Comparison of ENCODE assay signal across 8 cellular contexts in genomic region chr1:180863158-180863775, GRCh38. TPM values are rescaled to one million over a fixed set of nuclear protein-coding genes. Genes with fewer than 3 reads are reported as not detected.
DNase-seq lines count a peak whose midpoint lies in the region; ATAC-seq and TF ChIP-seq lines count a peak whose summit lies in the region.

No MANE protein-coding gene starts in this region.

- H3K79me2 ChIP-seq in Karpas-422 (ENCODE audit: low read length): no peaks in the 10 kb centered on the region

- peaks cover 15% of the 10 kb centered on the region for H3K36me3 Mint-ChIP-seq in nephron (ENCODE audit: low read depth)

- no peak overlapping the region for H3K4me2 ChIP-seq in Karpas-422 (ENCODE audit: low read depth, low read length, poor library complexity, severe bottlenecking)

- H3K36me3 ChIP-seq in Karpas-422 (ENCODE audit: insufficient read depth, low read length): peaks cover 5% of the 10 kb centered on the region; the same call in 1 of the 2 replicates
- peaks cover 0 to 3% of the 10 kb centered on the region in 2 donors for H3K36me3 ChIP-seq in aorta (ENCODE audit: control insufficient read depth in 1 of 2, insufficient read depth in 2 of 2, low read length in 1 of 2)

- H3K4me1 ChIP-seq in Karpas-422 (ENCODE audit: low read length) (peaks cover 7% of the 10 kb centered on the region; the same call in 1 of the 2 replicates), aorta (ENCODE audit: control insufficient read depth in 1 of 2, insufficient read depth in 2 of 2, low read length in 2 of 2) (no peaks in the 10 kb centered on the region)

- DNase-seq in activated CD4-positive, CD25-positive, alpha-beta regulatory T cell treated with anti-CD3 and anti-CD28 coated beads, Interleukin-2, amount 50 U/mL, for 16 hours (ENCODE audit: low read depth, low spot score): peak; percentile 2
- DNase-seq in Karpas-422 (peak; percentile 68), SHP77 treated with DMSO at 0.1 percent for 48 hours (lab: John Stamatoyannopoulos, UW) (peak; percentile 26), epithelial cell of proximal tubule (ENCODE audit: low read depth) (no peak), aorta (no peak)

- H3K4me3 Mint-ChIP-seq in nephron: no peak overlapping the region

- H3K4me1 Mint-ChIP-seq in nephron: no peaks in the 10 kb centered on the region

- no peak overlapping the region for H3K27ac Mint-ChIP-seq in nephron

- H3K4me3 ChIP-seq in Karpas-422 (ENCODE audit: low read length) (no peak overlapping the region), epithelial cell of proximal tubule (ENCODE audit: low read depth, low read length) (no peak overlapping the region), aorta (ENCODE audit: low read length in 2 of 2) (no peak overlapping the region)

- H3K27ac ChIP-seq in Karpas-422 (ENCODE audit: low read length) (no peak overlapping the region), aorta (ENCODE audit: low read depth in 1 of 2, low read length in 2 of 2) (no peak overlapping the region)

- no peak overlapping the region for H3K9ac ChIP-seq in Karpas-422 (ENCODE audit: low read length)

- 19 to 24% methylated on average over 6 of the region's 6 CpGs for WGBS in aorta, 2 donors

- H3K27me3 ChIP-seq in Karpas-422 (ENCODE audit: low read length): no peaks in the 10 kb centered on the region
- no peaks in the 10 kb centered on the region for H3K27me3 ChIP-seq in aorta (ENCODE audit: control insufficient read depth in 1 of 2, insufficient read depth in 2 of 2, low read length in 1 of 2)

- H4K20me1 ChIP-seq in Karpas-422 (ENCODE audit: insufficient read depth, low read depth, low read length): no peaks in the 10 kb centered on the region

- TF ChIP-seq CTCF in epithelial cell of proximal tubule (conservative IDR thresholded peaks at IDR 0.05; ENCODE audit: low read depth, low read length) (peak; percentile 70), nephron (IDR thresholded peaks at IDR 0.05; ENCODE audit: unreplicated experiment in 3 of 3) (peak; percentile 68 to 82 (median 73))

- no peaks in the 10 kb centered on the region for H3K27me3 Mint-ChIP-seq in nephron (ENCODE audit: low read depth)

- no peak overlapping the region for H2AFZ ChIP-seq in Karpas-422 (ENCODE audit: low read length)

- H3K9me3 ChIP-seq in Karpas-422 (ENCODE audit: low read length) (no peaks in the 10 kb centered on the region), aorta (ENCODE audit: control insufficient read depth, low read length) (no peaks in the 10 kb centered on the region)

- H3K9me2 ChIP-seq in Karpas-422 (replicated peaks; ENCODE audit: insufficient read depth, low read length): no peaks in the 10 kb centered on the region

- intact Hi-C loops in aorta (cut with DNase I): loop anchor here (5.0 kb wide), 3 partner anchors 231 to 346 kb away; partner anchors contain the start of gene XPR1 (in 1 of the 2)

- no peak for ATAC-seq in activated CD4-positive, CD25-positive, alpha-beta regulatory T cell treated with anti-CD3 and anti-CD28 coated beads, Interleukin-2, amount 50 U/mL, for 24 hours
- ATAC-seq in aorta (ENCODE audit: low FRiP score) (no peak), HG02571 (IDR thresholded peaks at IDR 0.05; ENCODE audit: unreplicated experiment) (no peak)

- no peaks in the 10 kb centered on the region for H3K9me3 Mint-ChIP-seq in nephron

RNA-seq across cellular contexts. Expression of gene KIAA1614, which starts 49.4 kb away (rescaled TPM):
- 0.07 TPM in 1 of 2 replicates, not detected in the other for total RNA-seq in Karpas-422 (2014; rRNA removed; shearing (Covaris generic); ENCODE audit: low replicate concordance)
- 1.7 and 5.1 TPM in 2 replicates for total RNA-seq in epithelial cell of proximal tubule
- total RNA-seq in aorta: 10 to 100 TPM in 1 of 2 donors, 1 to 10 TPM in 1; 9.8 to 10.5 TPM
- 1 to 10 TPM; 4.3 to 8.1 TPM for polyA plus RNA-seq in aorta

Comparison
In these comparisons a context has a peak if more than half of its experiments do, and no peak if none do; other contexts are left out.
1. DNase-seq: peak in activated CD4-positive, CD25-positive, alpha-beta regulatory T cell treated with anti-CD3 and anti-CD28 coated beads, Interleukin-2, amount 50 U/mL, for 16 hours (single experiment), Karpas-422 (single experiment) and SHP77 treated with DMSO at 0.1 percent for 48 hours (single experiment); none in epithelial cell of proximal tubule (single experiment) and aorta (0 of 2).